8 cellular contexts compared by ENCODE assay signal in the genomic region with DNA sequence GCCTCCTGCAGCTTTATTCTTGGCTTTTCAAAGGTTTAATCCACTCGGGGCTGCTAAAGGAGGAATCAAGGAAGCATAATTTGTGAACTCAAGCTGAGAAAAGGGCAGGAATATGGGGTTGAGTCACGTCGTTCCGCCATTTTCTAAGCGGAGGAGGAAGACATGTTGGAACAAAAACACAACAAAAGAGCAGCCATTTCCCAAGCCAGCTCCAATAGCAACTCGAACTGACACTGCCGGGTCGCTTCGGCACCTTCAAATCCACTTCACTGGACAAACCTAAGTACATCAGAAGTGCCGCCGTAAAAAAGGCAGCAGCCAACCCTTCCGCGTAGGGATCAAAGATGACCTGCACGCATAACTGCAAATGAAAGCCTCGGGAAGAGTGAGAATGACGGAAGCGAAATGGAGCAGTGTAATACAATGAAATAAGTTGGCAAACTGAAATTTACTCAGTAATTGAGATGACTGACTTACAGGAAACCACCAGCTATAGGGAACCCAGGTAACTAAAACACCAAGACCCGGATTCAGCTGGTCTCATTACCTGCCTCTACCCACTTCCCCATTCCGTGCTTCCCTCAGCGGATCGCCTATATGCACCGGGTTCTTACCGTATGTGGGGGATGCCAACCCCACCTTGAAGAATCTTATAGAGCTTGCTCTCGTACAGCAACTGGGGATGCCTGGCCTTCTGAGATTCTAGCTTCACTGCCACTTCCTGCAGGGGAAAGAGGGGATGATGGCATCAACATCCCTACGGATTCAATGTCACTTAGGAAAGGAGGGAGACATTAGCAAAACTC. TPM values are rescaled to one million over a fixed set of nuclear protein-coding genes. Genes with fewer than 3 reads are reported as not detected.
DNase-seq lines count a peak whose midpoint lies in the region; ATAC-seq and TF ChIP-seq lines count a peak whose summit lies in the region.

No MANE protein-coding gene starts in this region.

- H3K36me3 Mint-ChIP-seq in activated T-cell treated with anti-CD3 and anti-CD28 coated beads, Interleukin-2, amount 50 U/mL, for 24 hours (ENCODE audit: low read depth), result peaks cover 72% of the 10 kb centered on the region

- ATAC-seq in heart left ventricle, result no peak
- ATAC-seq in left cardiac atrium, result no peak
- peak; percentile 35 for ATAC-seq in HG02981 (IDR thresholded peaks at IDR 0.05; ENCODE audit: unreplicated experiment)

- H3K9me3 Mint-ChIP-seq in activated T-cell treated with anti-CD3 and anti-CD28 coated beads, Interleukin-2, amount 50 U/mL, for 24 hours, result no peaks in the 10 kb centered on the region

- H3K4me1 ChIP-seq in heart left ventricle (peaks cover 4 to 61% (median 47%) of the 10 kb centered on the region in 12 donors), neutrophil (ENCODE audit: control insufficient read depth in 1 of 2, insufficient read depth in 1 of 2, low read depth in 1 of 2, low read length in 1 of 2) (peaks cover 26 to 35% of the 10 kb centered on the region in 2 experiments)

- peaks cover 0 to 52% (median 41%) of the 10 kb centered on the region in 9 donors for H3K36me3 ChIP-seq in heart left ventricle
- H3K36me3 ChIP-seq in neutrophil, result peaks cover 38% of the 10 kb centered on the region

- H3K27me3 ChIP-seq in heart left ventricle, result no peaks in the 10 kb centered on the region
- no peaks in the 10 kb centered on the region for H3K27me3 ChIP-seq in neutrophil

- H3K4me3 Mint-ChIP-seq in activated T-cell treated with anti-CD3 and anti-CD28 coated beads, Interleukin-2, amount 50 U/mL, for 24 hours, result peak overlapping the region; percentile 97

- no peaks in the 10 kb centered on the region for H3K9me3 ChIP-seq in heart left ventricle
- no peaks in the 10 kb centered on the region for H3K9me3 ChIP-seq in neutrophil

- DNase-seq in heart left ventricle (peak in 1 of 5 donors; percentile 34), left cardiac atrium (no peak), NCI-H526 treated with DMSO at 0.1 percent for 48 hours (lab: John Stamatoyannopoulos, UW) (peak; percentile 60), fibroblast of pulmonary artery (ENCODE audit: low read depth) (peak; percentile 63), NCI-H1048 (lab: John Stamatoyannopoulos, UW) (no peak)
- DNase-seq in activated T-cell treated with anti-CD3 and anti-CD28 coated beads, Interleukin-2, amount 50 U/mL, for 24 hours, result peak; percentile 53

- TF ChIP-seq POLR2A in heart left ventricle (IDR thresholded peaks at IDR 0.05), result no peak

- H3K27ac ChIP-seq in heart left ventricle, result peak overlapping the region; percentile 93 to 100 (median 98)
- H3K27ac ChIP-seq in neutrophil, result peak overlapping the region; percentile 98

- no peaks in the 10 kb centered on the region for H3K27me3 Mint-ChIP-seq in activated T-cell treated with anti-CD3 and anti-CD28 coated beads, Interleukin-2, amount 50 U/mL, for 24 hours

- intact Hi-C loops in heart left ventricle (cut with DNase I), result loop anchor here in 8 of 10 donors (2.0 to 10.0 kb wide), 8 partner anchors 32 to 112 kb away; no protein-coding TSS in a partner anchor
- intact Hi-C loops in left cardiac atrium (cut with DNase I), result loop anchor here (2.0 to 10.0 kb wide), 4 partner anchors 55 to 167 kb away; no protein-coding TSS in a partner anchor

- H3K4me1 Mint-ChIP-seq in activated T-cell treated with anti-CD3 and anti-CD28 coated beads, Interleukin-2, amount 50 U/mL, for 24 hours (ENCODE audit: low read depth), result peaks cover 48% of the 10 kb centered on the region

- H3K4me3 ChIP-seq in heart left ventricle (peak overlapping the region; percentile 58 to 95 (median 90)), fibroblast of pulmonary artery (replicated peaks; ENCODE audit: low read depth, low read length) (peak overlapping the region; percentile 100), neutrophil (ENCODE audit: low read depth in 1 of 2, low read length in 1 of 2) (peak overlapping the region; percentile 95 to 96)

- H3K27ac Mint-ChIP-seq in activated T-cell treated with anti-CD3 and anti-CD28 coated beads, Interleukin-2, amount 50 U/mL, for 24 hours, result peak overlapping the region; percentile 98

- peak in 1 of 12 donors; percentile 8 for TF ChIP-seq CTCF in heart left ventricle (IDR thresholded peaks at IDR 0.05)
- TF ChIP-seq CTCF in fibroblast of pulmonary artery (IDR thresholded peaks at IDR 0.05; ENCODE audit: low read length, missing control alignments), result no peak
- TF ChIP-seq CTCF in neutrophil (IDR thresholded peaks at IDR 0.05), result no peak

- WGBS in heart left ventricle, 4 donors, result 0 to 2% (median 1%) methylated on average over 25 of the region's 25 CpGs

RNA-seq across cellular contexts. Expression of gene CSNK1A1, which starts 1.6 kb away (rescaled TPM):
- 100 to 1,000 TPM; 156 to 242 (median 210) TPM for total RNA-seq in heart left ventricle
- 100 to 1,000 TPM in 1 of 2 donors, 10 to 100 TPM in 1; 42.5 to 172 TPM for polyA plus RNA-seq in heart left ventricle
- total RNA-seq in left cardiac atrium, result 100 to 1,000 TPM; 212 to 342 TPM

RNA-seq across cellular contexts. Expression of gene ARHGEF37, which starts 31.6 kb away (rescaled TPM):
- total RNA-seq in heart left ventricle, result 10 to 100 TPM; 16.0 to 28.5 (median 18.2) TPM
- polyA plus RNA-seq in heart left ventricle, result 1 to 10 TPM; 8.1 to 9.3 TPM
- total RNA-seq in left cardiac atrium, result 10 to 100 TPM; 14.1 to 17.3 TPM

Comparison
In these comparisons a context has a peak if more than half of its experiments do, and no peak if none do; other contexts are left out.
1. DNase-seq: peak in NCI-H526 treated with DMSO at 0.1 percent for 48 hours (single experiment), activated T-cell treated with anti-CD3 and anti-CD28 coated beads, Interleukin-2, amount 50 U/mL, for 24 hours (single experiment) and fibroblast of pulmonary artery (single experiment); none in left cardiac atrium (single experiment) and NCI-H1048 (single experiment).
2. Peak in every context shown above with its lines, with median percentiles within 50 percentile points of each other: H3K4me3 ChIP-seq.